Comparison of ENCODE assay signal across 8 cellular contexts in the genomic region with DNA sequence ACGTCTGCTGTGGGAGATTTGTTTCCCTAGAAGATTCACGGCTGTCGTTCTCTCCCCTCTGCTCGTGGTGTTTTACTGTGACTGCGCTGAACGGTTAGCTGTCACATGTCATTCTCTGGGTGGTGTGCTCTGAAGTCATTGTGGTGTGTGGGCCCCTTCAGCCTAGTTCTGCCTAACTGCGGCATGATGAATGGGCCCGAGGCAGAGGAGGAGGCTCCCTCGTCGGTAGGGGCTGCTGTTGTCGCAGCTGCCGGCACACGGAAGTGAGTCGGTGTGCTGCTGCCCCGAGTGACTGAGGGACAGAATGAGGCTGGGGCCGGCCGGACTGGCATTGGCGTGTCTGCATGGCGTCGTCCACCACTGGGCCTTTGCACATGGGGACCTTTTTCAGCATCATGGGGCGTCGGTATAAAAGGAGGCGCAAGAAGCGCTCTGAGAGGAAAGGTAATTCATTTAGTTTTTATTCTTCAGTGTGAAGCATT.
A peak's percentile ranks its signal among the peaks of the same experiment; 100 is the strongest.
DNase-seq lines count a peak whose midpoint lies in the region; ATAC-seq, FAIRE-seq and TF ChIP-seq lines count a peak whose summit lies in the region.

No MANE protein-coding gene starts in this region.

- DNase-seq in GM19239 (ENCODE audit: insufficient read length, low spot score) (peak; percentile 53), T-helper 17 cell (peak; percentile 31 to 48 (median 41)), ascending aorta (ENCODE audit: low spot score in 2 of 2) (peak in 1 of 2 donors; percentile 70), medulla oblongata (ENCODE audit: extremely low spot score) (peak; percentile 54), cerebellar cortex (ENCODE audit: low spot score) (no peak)
- peak; percentile 45 to 53 for DNase-seq in stimulated activated CD8-positive, alpha-beta memory T cell treated with anti-CD3 and anti-CD28 coated beads, Interleukin-2, amount 100 ng/mL, for 1 hour (ENCODE audit: low read depth in 2 of 2)
- no peak for DNase-seq in NK-92 treated with Interleukin-12 subunit alpha and Interleukin-12 subunit beta, amount 100 ng/mL, for 24 hours (lab: John Stamatoyannopoulos, UW)

- no peak overlapping the region for H3K4me3 ChIP-seq in ascending aorta

- no peaks in the 10 kb centered on the region for H3K9me3 ChIP-seq in T-helper 17 cell (ENCODE audit: control insufficient read depth, low read length, poor library complexity, severe bottlenecking)
- no peaks in the 10 kb centered on the region for H3K9me3 ChIP-seq in ascending aorta

- H3K36me3 Mint-ChIP-seq in T-helper 17 cell (ENCODE audit: low read depth): peaks cover 3% of the 10 kb centered on the region

- peaks cover 36% of the 10 kb centered on the region for H3K4me1 Mint-ChIP-seq in T-helper 17 cell

- H3K27ac Mint-ChIP-seq in T-helper 17 cell: peak overlapping the region; percentile 89

- ATAC-seq in T-helper 17 cell: peak; percentile 88
- no peak for ATAC-seq in HG03520 (IDR thresholded peaks at IDR 0.05; ENCODE audit: unreplicated experiment)

- H3K27ac ChIP-seq in ascending aorta: no peak overlapping the region

- intact Hi-C loops in ascending aorta (cut with DNase I): no loop called here

- no peaks in the 10 kb centered on the region for H3K27me3 ChIP-seq in ascending aorta

- no peak for FAIRE-seq in GM19239 (lab: Jason Lieb, UNC)

- peaks cover 4 to 15% of the 10 kb centered on the region in 2 donors for H3K4me1 ChIP-seq in ascending aorta

- H3K27me3 Mint-ChIP-seq in T-helper 17 cell: no peaks in the 10 kb centered on the region

- peak overlapping the region; percentile 88 for H3K4me3 Mint-ChIP-seq in T-helper 17 cell

- peaks cover 0 to 8% of the 10 kb centered on the region in 2 donors for H3K36me3 ChIP-seq in ascending aorta

- peak in 2 of 3 experiments; percentile 13 to 38 for TF ChIP-seq CTCF in ascending aorta (IDR thresholded peaks at IDR 0.05)

Comparison
In these comparisons a context has a peak if more than half of its experiments do, and no peak if none do; other contexts are left out.
1. DNase-seq: peak in GM19239 (single experiment), T-helper 17 cell (3 of 3), medulla oblongata (single experiment) and stimulated activated CD8-positive, alpha-beta memory T cell treated with anti-CD3 and anti-CD28 coated beads, Interleukin-2, amount 100 ng/mL, for 1 hour (2 of 2); none in cerebellar cortex (single experiment) and NK-92 treated with Interleukin-12 subunit alpha and Interleukin-12 subunit beta, amount 100 ng/mL, for 24 hours (single experiment).